In the genomic region with DNA sequence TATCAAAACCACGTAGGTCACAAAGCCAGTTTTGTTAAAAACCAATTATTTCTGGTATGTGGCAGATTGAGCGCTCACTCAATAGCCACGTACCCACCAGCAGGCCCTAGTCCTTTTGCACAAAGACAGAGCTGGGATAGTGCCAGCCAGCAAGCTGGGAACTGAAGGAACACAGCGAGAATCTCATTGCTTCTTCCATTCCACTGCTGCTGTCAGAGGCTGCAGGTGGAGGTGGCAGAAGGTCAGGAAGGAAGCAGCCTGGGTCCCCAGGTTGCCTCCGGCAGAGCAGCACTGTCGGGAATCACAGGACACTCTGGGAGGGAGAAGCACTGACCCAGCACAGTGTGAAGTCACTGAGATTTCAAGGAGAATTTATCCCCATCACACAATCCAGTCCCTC, we compare ENCODE assay signal across 27 cellular contexts.
"Had no signal": no experiment of that assay in that cellular context is flagged by ENCODE, and none has a peak within 500 bp of the region (broad histone marks: within the 10 kb centered on the region; RNA-seq: fewer than 3 reads in every experiment).

No MANE protein-coding gene starts in this region.

- H3K4me3 ChIP-seq: adrenal gland, cardiac muscle cell had no signal

- H3K27me3 ChIP-seq: adrenal gland had no signal

- H3K9me3 ChIP-seq: adrenal gland had no signal

- H3K4me1 ChIP-seq: adrenal gland had no signal

- DNase-seq: activated B cell treated with CpG ODN at 0.5 μM for 24 hours; activated CD4-positive, alpha-beta memory T cell treated with anti-CD3 and anti-CD28 coated beads for 36 hours; activated CD4-positive, alpha-beta T cell treated with anti-CD3 and anti-CD28 coated beads for 4 hours; activated CD4-positive, alpha-beta T cell treated with anti-CD3 and anti-CD28 coated beads, Interleukin-2, amount 10 ng/mL, durations not matched to agents 24 days and 14 days; activated CD4-positive, alpha-beta T cell treated with anti-CD3 and anti-CD28 coated beads, Interleukin-2, amount 50 U/mL, for 1 hour; activated CD4-positive, alpha-beta T cell treated with anti-CD3 and anti-CD28 coated beads, Interleukin-2, amount 50 U/mL, for 4 hours; activated CD4-positive, CD25-positive, alpha-beta regulatory T cell treated with anti-CD3 and anti-CD28 coated beads, Interleukin-2, amount 50 U/mL, for 72 hours; activated CD8-positive, alpha-beta memory T cell treated with anti-CD3 and anti-CD28 coated beads, Interleukin-2, amount 50 U/mL, for 4 hours; activated CD8-positive, alpha-beta T cell treated with anti-CD3 and anti-CD28 coated beads for 36 hours; activated effector memory CD4-positive, alpha-beta T cell treated with anti-CD3 and anti-CD28 coated beads, Interleukin-2, amount 50 U/mL, for 16 hours; activated gamma-delta T cell treated with Interleukin-2 at 50 U/mL for 16 hours; activated naive CD4-positive, alpha-beta T cell; activated naive CD4-positive, alpha-beta T cell treated with anti-CD3 and anti-CD28 coated beads for 36 hours; activated naive CD4-positive, alpha-beta T cell treated with anti-CD3 and anti-CD28 coated beads, Interleukin-2, amount 50 U/mL, for 16 hours; activated naive CD8-positive, alpha-beta T cell treated with anti-CD3 and anti-CD28 coated beads for 36 hours; activated T-cell treated with anti-CD3 and anti-CD28 coated beads for 4 hours; activated T-cell treated with anti-CD3 and anti-CD28 coated beads, Interleukin-2, amount 50 U/mL, for 1 hour; activated T-cell treated with anti-CD3 and anti-CD28 coated beads, Interleukin-2, amount 50 U/mL, for 4 hours; activated T-cell treated with anti-CD3 and anti-CD28 coated beads, Interleukin-2, amount 50 U/mL, for 72 hours; adrenal gland; amniotic stem cell; aorta; T-helper 1 cell; T-helper 2 cell; T-helper 9 cell had no signal

- H3K36me3 ChIP-seq: adrenal gland, cardiac muscle cell had no signal

- H3K27ac ChIP-seq: adrenal gland, cardiac muscle cell, VCaP had no signal
